8 cellular contexts compared by ENCODE assay signal in the genomic region with DNA sequence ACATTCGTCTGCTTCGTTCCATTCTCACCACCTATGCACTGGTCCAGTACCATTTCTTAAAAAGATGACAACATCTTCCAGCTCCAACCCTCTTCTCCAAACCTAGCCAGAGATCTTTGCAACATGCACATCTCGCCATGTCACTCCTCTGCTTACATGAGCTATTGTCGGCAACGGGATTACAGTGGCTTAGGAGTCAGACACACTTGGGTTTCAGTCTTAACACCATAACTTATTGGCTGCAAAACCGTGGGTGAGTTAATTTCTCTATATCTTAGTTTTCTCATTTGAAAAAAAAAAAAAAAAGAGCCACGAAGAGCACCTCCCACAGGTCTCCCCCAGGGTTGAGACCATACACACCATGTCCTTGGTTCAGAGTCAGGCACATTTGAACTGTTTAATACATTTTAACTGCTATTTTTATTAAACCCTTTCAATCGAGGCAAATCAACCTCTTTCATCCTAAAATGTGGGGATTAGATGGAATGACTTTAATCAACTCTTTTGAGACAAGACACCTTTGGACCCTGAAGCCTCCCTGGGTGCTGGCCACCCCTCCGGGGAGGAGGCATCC. TPM values are rescaled to one million over a fixed set of nuclear protein-coding genes. Genes with fewer than 3 reads are reported as not detected.
DNase-seq lines count a peak whose midpoint lies in the region; ATAC-seq, FAIRE-seq and TF ChIP-seq lines count a peak whose summit lies in the region.

No MANE protein-coding gene starts in this region.

- DNase-seq in activated CD8-positive, alpha-beta memory T cell treated with anti-CD3 and anti-CD28 coated beads, Interleukin-2, amount 10 ng/mL, durations not matched to agents 7 days and 5 days = no peak
- no peak for DNase-seq in activated CD8-positive, alpha-beta memory T cell treated with anti-CD3 and anti-CD28 coated beads, Interleukin-2, amount 50 U/mL, for 4 hours
- DNase-seq in activated T-helper 2 cell treated with anti-CD3 and anti-CD28 coated beads, Interferon-gamma antibody, Interleukin-2, Interleukin-4, amounts not matched to agents 10 μg/mL and 5 μg/mL and 100 μg/mL, durations not matched to agents 14 hours and 24 hours and 36 hours (ENCODE audit: low spot score) = no peak
- no peak for DNase-seq in keratinocyte (ENCODE audit: low read depth, low spot score)
- no peak for DNase-seq in thoracic aorta (ENCODE audit: low spot score)
- no peak for DNase-seq in erythroblast (lab: John Stamatoyannopoulos, UW)
- no peak for DNase-seq in NK-92 (lab: John Stamatoyannopoulos, UW; ENCODE audit: unreplicated experiment)
- DNase-seq in NCI-H2081 (lab: John Stamatoyannopoulos, UW) = no peak

- peaks cover 15% of the 10 kb centered on the region for H3K4me1 Mint-ChIP-seq in activated CD8-positive, alpha-beta memory T cell treated with anti-CD3 and anti-CD28 coated beads, Interleukin-2, amount 10 ng/mL, durations not matched to agents 7 days and 5 days
- H3K4me1 Mint-ChIP-seq in activated T-helper 2 cell treated with anti-CD3 and anti-CD28 coated beads, Interferon-gamma antibody, Interleukin-2, Interleukin-4, amounts not matched to agents 10 μg/mL and 5 μg/mL and 100 μg/mL, durations not matched to agents 14 hours and 24 hours and 36 hours (ENCODE audit: low read depth) = peaks cover 17% of the 10 kb centered on the region

- H3K36me3 ChIP-seq in keratinocyte (ENCODE audit: control insufficient read depth in 2 of 2, extremely low read depth in 1 of 2, insufficient read depth in 2 of 2, low read length in 2 of 2) (no peaks in the 10 kb centered on the region), thoracic aorta (no peaks in the 10 kb centered on the region)

- H3K4me1 ChIP-seq in keratinocyte (ENCODE audit: control insufficient read depth, extremely low read depth, insufficient read depth, low read length) (peaks cover 5% of the 10 kb centered on the region), thoracic aorta (ENCODE audit: control insufficient read depth in 1 of 2, low read depth in 2 of 2) (peaks cover 0 to 16% of the 10 kb centered on the region in 2 donors)

- H4K20me1 ChIP-seq in keratinocyte (ENCODE audit: control insufficient read depth, extremely low read depth, insufficient read depth, low read length) = no peaks in the 10 kb centered on the region

- intact Hi-C loops in activated T-helper 2 cell treated with anti-CD3 and anti-CD28 coated beads, Interferon-gamma antibody, Interleukin-2, Interleukin-4, amounts not matched to agents 10 μg/mL and 5 μg/mL and 100 μg/mL, durations not matched to agents 14 hours and 24 hours and 36 hours (cut with micrococcal nuclease) = loop anchor here (5.0 kb wide), 1 partner anchor 35 kb away; no protein-coding TSS in a partner anchor

- no peak overlapping the region for H3K27ac ChIP-seq in keratinocyte (ENCODE audit: control insufficient read depth, insufficient read depth, low read length)
- no peak overlapping the region for H3K27ac ChIP-seq in thoracic aorta

- no peak for TF ChIP-seq CTCF in keratinocyte (optimal IDR thresholded peaks at IDR 0.05 in 1 of 3, IDR thresholded peaks at IDR 0.05 in 1 of 3, conservative IDR thresholded peaks at IDR 0.05 in 1 of 3; ENCODE audit: extremely low read depth in 1 of 3, insufficient read depth in 2 of 3, low read length in 3 of 3)
- no peak for TF ChIP-seq CTCF in thoracic aorta (IDR thresholded peaks at IDR 0.05)

- H3K27me3 Mint-ChIP-seq in activated CD8-positive, alpha-beta memory T cell treated with anti-CD3 and anti-CD28 coated beads, Interleukin-2, amount 10 ng/mL, durations not matched to agents 7 days and 5 days = peaks cover 75% of the 10 kb centered on the region
- peaks cover 70% of the 10 kb centered on the region for H3K27me3 Mint-ChIP-seq in activated T-helper 2 cell treated with anti-CD3 and anti-CD28 coated beads, Interferon-gamma antibody, Interleukin-2, Interleukin-4, amounts not matched to agents 10 μg/mL and 5 μg/mL and 100 μg/mL, durations not matched to agents 14 hours and 24 hours and 36 hours (ENCODE audit: low read depth)

- peak overlapping the region; percentile 49 for H3K9ac ChIP-seq in keratinocyte (ENCODE audit: control insufficient read depth, extremely low read depth, insufficient read depth, low read length)

- peak; percentile 37 for ATAC-seq in activated CD8-positive, alpha-beta memory T cell treated with anti-CD3 and anti-CD28 coated beads, Interleukin-2, amount 10 ng/mL, durations not matched to agents 7 days and 5 days
- ATAC-seq in thoracic aorta (ENCODE audit: insufficient number of reproducible peaks, low FRiP score, low read depth) = no peak

- H3K4me3 ChIP-seq in keratinocyte (ENCODE audit: control insufficient read depth in 2 of 3, extremely low read depth in 1 of 3, insufficient read depth in 2 of 3, low read depth in 1 of 3, low read length in 3 of 3) (peak overlapping the region; percentile 47 to 62 (median 55)), thoracic aorta (peak overlapping the region; percentile 70)

- dilution Hi-C loops in keratinocyte (cut with MboI; ENCODE audit: extremely low pct_ligation_motif_present, low sequenced_read_pairs) = no loop called here

- CTCF ChIA-PET in activated CD8-positive, alpha-beta memory T cell treated with anti-CD3 and anti-CD28 coated beads, Interleukin-2, amount 10 ng/mL, durations not matched to agents 7 days and 5 days (lab: Charles Lee) = no interaction called here

- peaks cover 3% of the 10 kb centered on the region for H3K36me3 Mint-ChIP-seq in activated CD8-positive, alpha-beta memory T cell treated with anti-CD3 and anti-CD28 coated beads, Interleukin-2, amount 10 ng/mL, durations not matched to agents 7 days and 5 days
- no peaks in the 10 kb centered on the region for H3K36me3 Mint-ChIP-seq in activated T-helper 2 cell treated with anti-CD3 and anti-CD28 coated beads, Interferon-gamma antibody, Interleukin-2, Interleukin-4, amounts not matched to agents 10 μg/mL and 5 μg/mL and 100 μg/mL, durations not matched to agents 14 hours and 24 hours and 36 hours (ENCODE audit: low read depth)

- TF ChIP-seq POLR2A in erythroblast (IDR thresholded peaks at IDR 0.05; ENCODE audit: low read length) = no peak

- no peaks in the 10 kb centered on the region for H3K9me1 ChIP-seq in keratinocyte (ENCODE audit: control insufficient read depth, extremely low read depth, insufficient read depth, low read length)

- H3K27ac Mint-ChIP-seq in activated CD8-positive, alpha-beta memory T cell treated with anti-CD3 and anti-CD28 coated beads, Interleukin-2, amount 10 ng/mL, durations not matched to agents 7 days and 5 days = no peak overlapping the region
- no peak overlapping the region for H3K27ac Mint-ChIP-seq in activated T-helper 2 cell treated with anti-CD3 and anti-CD28 coated beads, Interferon-gamma antibody, Interleukin-2, Interleukin-4, amounts not matched to agents 10 μg/mL and 5 μg/mL and 100 μg/mL, durations not matched to agents 14 hours and 24 hours and 36 hours

- H3K9me3 Mint-ChIP-seq in activated CD8-positive, alpha-beta memory T cell treated with anti-CD3 and anti-CD28 coated beads, Interleukin-2, amount 10 ng/mL, durations not matched to agents 7 days and 5 days (ENCODE audit: low read depth) = no peaks in the 10 kb centered on the region
- no peaks in the 10 kb centered on the region for H3K9me3 Mint-ChIP-seq in activated T-helper 2 cell treated with anti-CD3 and anti-CD28 coated beads, Interferon-gamma antibody, Interleukin-2, Interleukin-4, amounts not matched to agents 10 μg/mL and 5 μg/mL and 100 μg/mL, durations not matched to agents 14 hours and 24 hours and 36 hours

- no peaks in the 10 kb centered on the region for H3K79me2 ChIP-seq in keratinocyte (ENCODE audit: control insufficient read depth, insufficient read depth, low read length)

- H3K4me3 Mint-ChIP-seq in activated CD8-positive, alpha-beta memory T cell treated with anti-CD3 and anti-CD28 coated beads, Interleukin-2, amount 10 ng/mL, durations not matched to agents 7 days and 5 days = peak overlapping the region; percentile 47
- peak overlapping the region; percentile 69 for H3K4me3 Mint-ChIP-seq in activated T-helper 2 cell treated with anti-CD3 and anti-CD28 coated beads, Interferon-gamma antibody, Interleukin-2, Interleukin-4, amounts not matched to agents 10 μg/mL and 5 μg/mL and 100 μg/mL, durations not matched to agents 14 hours and 24 hours and 36 hours (ENCODE audit: low read depth)

- peaks cover 12% of the 10 kb centered on the region for H3K27me3 ChIP-seq in keratinocyte (ENCODE audit: control insufficient read depth, extremely low read depth, insufficient read depth, low read length)
- H3K27me3 ChIP-seq in thoracic aorta (replicated peaks; ENCODE audit: insufficient read depth) = peaks cover 12% of the 10 kb centered on the region

- no peak for FAIRE-seq in keratinocyte (lab: Jason Lieb, UNC)

- peak overlapping the region; percentile 36 for H2AFZ ChIP-seq in keratinocyte (ENCODE audit: control insufficient read depth, low read length)

- H3K9me3 ChIP-seq in keratinocyte (ENCODE audit: control insufficient read depth, low read depth, low read length) (no peaks in the 10 kb centered on the region), thoracic aorta (no peaks in the 10 kb centered on the region)

- peak overlapping the region; percentile 78 for H3K4me2 ChIP-seq in keratinocyte (ENCODE audit: control insufficient read depth, extremely low read depth, insufficient read depth, low read depth, low read length)

RNA-seq across cellular contexts. Expression of a gene that starts 0.9 kb away (rescaled TPM):
- total RNA-seq in activated CD8-positive, alpha-beta memory T cell treated with anti-CD3 and anti-CD28 coated beads, Interleukin-2, amount 10 ng/mL, durations not matched to agents 7 days and 5 days = not detected
- total RNA-seq in activated T-helper 2 cell treated with anti-CD3 and anti-CD28 coated beads, Interferon-gamma antibody, Interleukin-2, Interleukin-4, amounts not matched to agents 10 μg/mL and 5 μg/mL and 100 μg/mL, durations not matched to agents 14 hours and 24 hours and 36 hours = not detected in 2 replicates
- 2.4 to 8.5 TPM (median 3.7 TPM) in 3 replicates for polyA plus RNA-seq in keratinocyte
- polyA plus RNA-seq in keratinocyte (2011; ENCODE audit: low read depth) = 3.0 TPM
- polyA plus RNA-seq in keratinocyte (2011; cell fraction: cytosol; rRNA removed) = 6.0 and 7.8 TPM in 2 replicates
- polyA plus RNA-seq in keratinocyte (2011; cell fraction: nucleus; rRNA removed) = 18.1 and 18.7 TPM in 2 replicates
- 1.9 and 2.9 TPM in 2 replicates for polyA plus RNA-seq in keratinocyte (2012; ENCODE audit: low replicate concordance)
- polyA minus RNA-seq in keratinocyte = 2.3 to 5.6 TPM (median 3.3 TPM) in 3 replicates
- polyA minus RNA-seq in keratinocyte (2011; cell fraction: cytosol; rRNA and poly(A)+ RNA removed) = 5.0 TPM
- polyA minus RNA-seq in keratinocyte (2011; cell fraction: nucleus; rRNA and poly(A)+ RNA removed) = 4.9 and 6.1 TPM in 2 replicates
- total RNA-seq in thoracic aorta = 10 to 100 TPM in 1 of 2 donors, 1 to 10 TPM in 1; 5.6 to 15.7 TPM

RNA-seq across cellular contexts. Expression of a gene that starts 27.4 kb away (rescaled TPM):
- under 1 TPM in 1 of 2 experiments, not detected in 1; 0.23 TPM for total RNA-seq in activated CD8-positive, alpha-beta memory T cell treated with anti-CD3 and anti-CD28 coated beads, Interleukin-2, amount 10 ng/mL, durations not matched to agents 7 days and 5 days
- total RNA-seq in activated T-helper 2 cell treated with anti-CD3 and anti-CD28 coated beads, Interferon-gamma antibody, Interleukin-2, Interleukin-4, amounts not matched to agents 10 μg/mL and 5 μg/mL and 100 μg/mL, durations not matched to agents 14 hours and 24 hours and 36 hours = 0.05 TPM in 1 of 2 replicates, not detected in the other
- 1,944 to 2,775 TPM (median 2,231 TPM) in 3 replicates for polyA plus RNA-seq in keratinocyte
- polyA plus RNA-seq in keratinocyte (2011; ENCODE audit: low read depth) = 294 TPM
- polyA plus RNA-seq in keratinocyte (2011; cell fraction: cytosol; rRNA removed) = 671 and 924 TPM in 2 replicates
- 3,655 and 3,922 TPM in 2 replicates for polyA plus RNA-seq in keratinocyte (2011; cell fraction: nucleus; rRNA removed)
- polyA plus RNA-seq in keratinocyte (2012; ENCODE audit: low replicate concordance) = 345 and 1,929 TPM in 2 replicates
- 1,838 to 2,830 TPM (median 2,688 TPM) in 3 replicates for polyA minus RNA-seq in keratinocyte
- polyA minus RNA-seq in keratinocyte (2011; cell fraction: cytosol; rRNA and poly(A)+ RNA removed) = 1,658 TPM
- polyA minus RNA-seq in keratinocyte (2011; cell fraction: nucleus; rRNA and poly(A)+ RNA removed) = 4,085 and 6,592 TPM in 2 replicates
- total RNA-seq in thoracic aorta = 10 to 100 TPM; 30.1 to 34.2 TPM

Comparison
In these comparisons a context has a peak if more than half of its experiments do, and no peak if none do; other contexts are left out.
1. RNA of a gene that starts 27.4 kb away (total RNA-seq): 30.1 to 34.2 TPM in thoracic aorta; 0.23 TPM in activated CD8-positive, alpha-beta memory T cell treated with anti-CD3 and anti-CD28 coated beads, Interleukin-2, amount 10 ng/mL, durations not matched to agents 7 days and 5 days and 0.05 TPM in activated T-helper 2 cell treated with anti-CD3 and anti-CD28 coated beads, Interferon-gamma antibody, Interleukin-2, Interleukin-4, amounts not matched to agents 10 μg/mL and 5 μg/mL and 100 μg/mL, durations not matched to agents 14 hours and 24 hours and 36 hours; every median in the first group is over 10 times any median in the second.